Comparison of ENCODE assay signal across 8 cellular contexts in genomic region chr15:89430530-89431341, GRCh38.
DNase-seq lines count a peak whose midpoint lies in the region; ATAC-seq and TF ChIP-seq lines count a peak whose summit lies in the region.

No MANE protein-coding gene starts in this region.

- H3K27me3 ChIP-seq in dorsolateral prefrontal cortex: no peaks in the 10 kb centered on the region

- DNase-seq in AG09319 (ENCODE audit: extremely low read depth, low read depth) (no peak), NCI-H526 treated with DMSO at 0.1 percent for 48 hours (lab: John Stamatoyannopoulos, UW) (peak; percentile 44), dorsolateral prefrontal cortex (peak; percentile 73 to 92 (median 89)), lung microvascular endothelial cell (ENCODE audit: low read depth in 2 of 2) (peak; percentile 67 to 78)
- peak; percentile 97 for DNase-seq in activated CD4-positive, alpha-beta T cell treated with anti-CD3 and anti-CD28 coated beads, Interleukin-2, amount 50 U/mL, for 48 hours
- DNase-seq in stimulated activated CD4-positive, alpha-beta T cell treated with anti-CD3 and anti-CD28 coated beads, TNF-alpha, amount 100 ng/mL, for 1 hour (ENCODE audit: low read depth in 3 of 3, low spot score in 1 of 3): peak; percentile 46 to 97 (median 78)

- intact Hi-C loops in dorsolateral prefrontal cortex (cut with DNase I): loop anchor here (1.0 to 10.0 kb wide), 3 partner anchors 72 to 226 kb away; no protein-coding TSS in a partner anchor

- ATAC-seq in GM18907 (IDR thresholded peaks at IDR 0.05; ENCODE audit: unreplicated experiment) (peak; percentile 85), HG03378 (IDR thresholded peaks at IDR 0.05; ENCODE audit: unreplicated experiment) (peak; percentile 84)

- peak overlapping the region; percentile 29 to 84 (median 59) for H3K4me3 ChIP-seq in dorsolateral prefrontal cortex

- peak overlapping the region in 53 of 59 donors; percentile 3 to 93 (median 66) for H3K27ac ChIP-seq in dorsolateral prefrontal cortex

- TF ChIP-seq CTCF in AG09319 (IDR thresholded peaks at IDR 0.05; ENCODE audit: low read depth, low read length): peak; percentile 99
- TF ChIP-seq CTCF in dorsolateral prefrontal cortex (IDR thresholded peaks at IDR 0.05 in 54 of 56, conservative IDR thresholded peaks at IDR 0.05 in 2 of 56; ENCODE audit: low read depth in 1 of 56, partially characterized antibody in 56 of 56): peak; percentile 94 to 100 (median 99)
